ENCODE assay signal across 17 cellular contexts in the genomic region with DNA sequence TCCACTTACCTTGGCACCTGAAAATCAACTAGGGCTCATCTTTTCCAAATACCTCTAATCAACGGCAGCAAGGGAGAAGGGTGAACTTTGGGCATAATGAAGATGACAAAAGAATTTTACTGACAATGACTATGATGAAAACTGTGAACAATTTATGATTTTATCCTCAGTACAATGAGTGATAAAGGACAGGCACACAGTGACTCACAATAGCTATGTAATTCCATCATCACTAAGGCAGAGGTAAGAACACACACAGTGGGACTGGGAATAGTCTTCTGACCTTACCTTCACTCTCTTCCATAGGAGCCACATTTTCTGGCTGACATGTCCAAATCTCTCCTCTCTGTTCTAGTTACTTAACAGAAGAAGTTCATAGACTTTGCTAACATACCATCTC. TPM values are rescaled to one million over a fixed set of nuclear protein-coding genes. Genes with fewer than 3 reads are reported as not detected.
DNase-seq lines count a peak whose midpoint lies in the region; ATAC-seq, FAIRE-seq and TF ChIP-seq lines count a peak whose summit lies in the region.
"Had no signal": no experiment of that assay in that cellular context is flagged by ENCODE, and none has a peak within 500 bp of the region (broad histone marks: within the 10 kb centered on the region; RNA-seq: fewer than 3 reads in every experiment).

No MANE protein-coding gene starts in this region.

- 38% methylated on average over 1 of the region's 1 CpG for WGBS in A549 (ENCODE audit: missing lambda C conversion rate)

- H3K27me3 ChIP-seq in WERI-Rb-1 (ENCODE audit: insufficient read depth, low read depth, severe bottlenecking) (no peaks in the 10 kb centered on the region), endothelial cell of umbilical vein (ENCODE audit: control insufficient read depth in 2 of 2, insufficient read depth in 2 of 2, low read length in 2 of 2) (no peaks in the 10 kb centered on the region), foreskin keratinocyte (no peaks in the 10 kb centered on the region), BE2C (no peaks in the 10 kb centered on the region)

- intact Hi-C loops in endothelial cell of umbilical vein (cut with micrococcal nuclease), result loop anchor here (1.0 to 5.0 kb wide), 3 partner anchors 36 to 674 kb away; a partner anchor contains a TSS

- no peaks in the 10 kb centered on the region for H3K4me1 ChIP-seq in A549
- H3K4me1 ChIP-seq in endothelial cell of umbilical vein (ENCODE audit: control insufficient read depth, extremely low read depth, insufficient read depth, low read length), result peaks cover 23% of the 10 kb centered on the region
- no peaks in the 10 kb centered on the region for H3K4me1 ChIP-seq in foreskin keratinocyte
- peaks cover 5% of the 10 kb centered on the region for H3K4me1 ChIP-seq in BE2C
- H3K4me1 ChIP-seq: HAP-1 had no signal

- ATAC-seq in A549 (no peak), foreskin keratinocyte (peak; percentile 55)
- ATAC-seq: GM12878 had no signal

- dilution Hi-C loops in endothelial cell of umbilical vein (cut with MboI; ENCODE audit: extremely low pct_ligation_motif_present, low sequenced_read_pairs), result no loop called here

- TSS peak; percentile 66 for BruUV-seq in endothelial cell of umbilical vein (replicated peaks; lab: Mats Ljungman, UMichigan)

- H3K4me2 ChIP-seq in A549, result no peak overlapping the region
- H3K4me2 ChIP-seq in endothelial cell of umbilical vein (ENCODE audit: insufficient read depth, low read length), result peak overlapping the region; percentile 52

- H3K9ac ChIP-seq in endothelial cell of umbilical vein (replicated peaks; ENCODE audit: extremely low read depth, insufficient read depth, low read length), result no peak overlapping the region

- no peaks in the 10 kb centered on the region for H3K79me2 ChIP-seq in endothelial cell of umbilical vein (ENCODE audit: control insufficient read depth, insufficient read depth, low read length)

- no peak overlapping the region for H2AFZ ChIP-seq in endothelial cell of umbilical vein (ENCODE audit: low read depth, low read length)

- no peak overlapping the region for H3K4me3 ChIP-seq in A549
- H3K4me3 ChIP-seq in WERI-Rb-1 (ENCODE audit: low read depth, low read length), result no peak overlapping the region
- no peak overlapping the region for H3K4me3 ChIP-seq in endothelial cell of umbilical vein (replicated peaks in 1 of 3; ENCODE audit: insufficient read depth in 1 of 3, low read depth in 1 of 3, low read length in 3 of 3)
- H3K4me3 ChIP-seq in BE2C (ENCODE audit: low read depth, low read length), result no peak overlapping the region
- H3K4me3 ChIP-seq: GM12878, HAP-1 had no signal

- CTCF ChIA-PET in A549 (lab: Yijun Ruan, JAX) (no interaction called here), endothelial cell of umbilical vein (lab: Charles Lee) (interaction anchor here (1.6 kb wide), 1 partner anchor 37 kb away, joined by 7 read pairs; no protein-coding TSS in a partner anchor)

- DNase-seq in A549 (ENCODE audit: low read depth in 1 of 2, low spot score in 1 of 2), result no peak
- no peak for DNase-seq in WERI-Rb-1
- no peak for DNase-seq in endothelial cell of umbilical vein (ENCODE audit: low read depth, low spot score)
- no peak for DNase-seq in foreskin keratinocyte
- no peak for DNase-seq in NOMO-1 treated with dmso at 0.1 percent for 144 hours (lab: John Stamatoyannopoulos, UW; ENCODE audit: unreplicated experiment)
- DNase-seq in NCI-H774 (lab: John Stamatoyannopoulos, UW), result no peak
- DNase-seq in NCI-H1048 (lab: John Stamatoyannopoulos, UW), result no peak
- DNase-seq in BE2C, result no peak
- DNase-seq: C1 segment of cervical spinal cord; CD4-positive, alpha-beta T cell; DMS79; GOT3 had no signal

- no peak overlapping the region for H3K27ac ChIP-seq in A549
- H3K27ac ChIP-seq in WERI-Rb-1, result peak overlapping the region; percentile 58
- peak overlapping the region; percentile 35 for H3K27ac ChIP-seq in endothelial cell of umbilical vein (ENCODE audit: insufficient read depth, low read depth, low read length)
- H3K27ac ChIP-seq in foreskin keratinocyte, result no peak overlapping the region
- H3K27ac ChIP-seq: 22Rv1 had no signal

- no peaks in the 10 kb centered on the region for H3K9me1 ChIP-seq in endothelial cell of umbilical vein (replicated peaks; ENCODE audit: control insufficient read depth, extremely low read depth, insufficient read depth, low read length)

- TF ChIP-seq RAD21 in A549 (conservative IDR thresholded peaks at IDR 0.05 in 1 of 2, IDR thresholded peaks at IDR 0.05 in 1 of 2), result no peak

- peak; percentile 56 for FAIRE-seq in A549 (lab: Jason Lieb, UNC)
- FAIRE-seq in endothelial cell of umbilical vein (lab: Jason Lieb, UNC), result no peak
- FAIRE-seq: GM12878 had no signal

- no peaks in the 10 kb centered on the region for H3K36me3 ChIP-seq in WERI-Rb-1
- H3K36me3 ChIP-seq in endothelial cell of umbilical vein (ENCODE audit: control insufficient read depth in 2 of 2, extremely low read depth in 1 of 2, insufficient read depth in 2 of 2, low read length in 2 of 2), result no peaks in the 10 kb centered on the region
- no peaks in the 10 kb centered on the region; the same call in 1 of the 2 replicates for H3K36me3 ChIP-seq in BE2C

- TF ChIP-seq CTCF in A549 (IDR thresholded peaks at IDR 0.05), result no peak
- no peak for TF ChIP-seq CTCF in WERI-Rb-1 (IDR thresholded peaks at IDR 0.05; ENCODE audit: low read depth, low read length)
- TF ChIP-seq CTCF in endothelial cell of umbilical vein (IDR thresholded peaks at IDR 0.05; ENCODE audit: extremely low read depth in 1 of 2, insufficient read depth in 1 of 2, low read depth in 1 of 2, low read length in 2 of 2), result no peak
- no peak for TF ChIP-seq CTCF in foreskin keratinocyte (conservative IDR thresholded peaks at IDR 0.05)
- TF ChIP-seq CTCF in BE2C (IDR thresholded peaks at IDR 0.05; ENCODE audit: low read depth, low read length), result no peak

- no peak for TF ChIP-seq EP300 in A549 (IDR thresholded peaks at IDR 0.05)

- no peaks in the 10 kb centered on the region for H4K20me1 ChIP-seq in endothelial cell of umbilical vein (replicated peaks; ENCODE audit: control insufficient read depth, extremely low read depth, insufficient read depth, low read length)

- TF ChIP-seq POLR2A in A549 (IDR thresholded peaks at IDR 0.05; ENCODE audit: low read length) (no peak), endothelial cell of umbilical vein (IDR thresholded peaks at IDR 0.05; ENCODE audit: low read depth, low read length) (no peak)

- POLR2A ChIA-PET in A549 (lab: Yijun Ruan, JAX), result no interaction called here
- POLR2A ChIA-PET in endothelial cell of umbilical vein (lab: Charles Lee), result no interaction called here

- H3K9me3 ChIP-seq in A549 (no peaks in the 10 kb centered on the region), WERI-Rb-1 (ENCODE audit: severe bottlenecking) (no peaks in the 10 kb centered on the region), endothelial cell of umbilical vein (replicated peaks; ENCODE audit: control insufficient read depth, insufficient read depth, low read length) (no peaks in the 10 kb centered on the region), BE2C (no peaks in the 10 kb centered on the region)
- H3K9me3 ChIP-seq: HAP-1 had no signal

TF ChIP-seq in A549, 52 proteins besides CTCF, POLR2A, EP300 and RAD21 (continues in another document):
- TF ChIP-seq, protein P1, sequence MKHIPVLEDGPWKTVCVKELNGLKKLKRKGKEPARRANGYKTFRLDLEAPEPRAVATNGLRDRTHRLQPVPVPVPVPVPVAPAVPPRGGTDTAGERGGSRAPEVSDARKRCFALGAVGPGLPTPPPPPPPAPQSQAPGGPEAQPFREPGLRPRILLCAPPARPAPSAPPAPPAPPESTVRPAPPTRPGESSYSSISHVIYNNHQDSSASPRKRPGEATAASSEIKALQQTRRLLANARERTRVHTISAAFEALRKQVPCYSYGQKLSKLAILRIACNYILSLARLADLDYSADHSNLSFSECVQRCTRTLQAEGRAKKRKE (CRISPR knock-in tag; IDR thresholded peaks at IDR 0.05; ENCODE audit: low read depth), result no peak
- no peak for TF ChIP-seq HOXB5 (CRISPR knock-in tag; IDR thresholded peaks at IDR 0.05)
- TF ChIP-seq ESRRA (IDR thresholded peaks at IDR 0.05; ENCODE audit: borderline replicate concordance, low read length), result no peak
- TF ChIP-seq PHF8 (IDR thresholded peaks at IDR 0.05; ENCODE audit: borderline replicate concordance, low read depth), result no peak
- TF ChIP-seq HOXA7 (CRISPR knock-in tag; IDR thresholded peaks at IDR 0.05), result no peak
- no peak for TF ChIP-seq SMC3 (IDR thresholded peaks at IDR 0.05)

TF ChIP-seq in endothelial cell of umbilical vein, 7 proteins besides CTCF, POLR2A, EP300 and RAD21:
- TF ChIP-seq JUN (IDR thresholded peaks at IDR 0.05; ENCODE audit: borderline replicate concordance, insufficient read depth, insufficient read length, low read depth) (no peak), POLR2AphosphoS5 (IDR thresholded peaks at IDR 0.05; ENCODE audit: insufficient read depth, low read depth, low read length) (no peak), GATA2 (IDR thresholded peaks at IDR 0.05; ENCODE audit: insufficient read depth, insufficient read length, low read depth, low read length) (no peak)

RNA-seq across cellular contexts. Expression of a gene that starts 26.1 kb away (rescaled TPM):
- polyA plus RNA-seq in A549 (2011; rRNA removed), result not detected in 2 replicates
- not detected in 2 replicates for polyA plus RNA-seq in A549 (2012; cell fraction: cytosol; rRNA removed)
- not detected in 2 replicates for polyA plus RNA-seq in A549 (2012; cell fraction: nucleus; rRNA removed)
- polyA plus RNA-seq in A549 (2017; fragmentation: RNase III; extraction: RNeasy Plus Mini Kit Qiagen cat#74134 plus additional on column Dnase treatment), result not detected in 3 replicates
- polyA minus RNA-seq in A549 (2011; rRNA and poly(A)+ RNA removed), result not detected in 2 replicates
- not detected in 2 replicates for total RNA-seq in endothelial cell of umbilical vein
- not detected in 2 replicates for polyA plus RNA-seq in endothelial cell of umbilical vein
- not detected in 2 replicates for polyA plus RNA-seq in endothelial cell of umbilical vein (2011; cell fraction: cytosol; rRNA removed)
- not detected in 2 replicates for polyA plus RNA-seq in endothelial cell of umbilical vein (2011; cell fraction: nucleus; rRNA removed)
- 0.07 TPM in 1 of 2 replicates, not detected in the other for polyA plus RNA-seq in endothelial cell of umbilical vein (2012)
- not detected in 2 replicates for polyA minus RNA-seq in endothelial cell of umbilical vein
- not detected for polyA minus RNA-seq in endothelial cell of umbilical vein (2011; cell fraction: cytosol; rRNA and poly(A)+ RNA removed)
- not detected in 2 replicates for polyA minus RNA-seq in endothelial cell of umbilical vein (2011; cell fraction: nucleus; rRNA and poly(A)+ RNA removed)
- total RNA-seq in foreskin keratinocyte, result not detected in 2 replicates
- polyA plus RNA-seq in foreskin keratinocyte, result not detected in 2 replicates
- polyA plus RNA-seq in BE2C (2012; ENCODE audit: insufficient read depth, insufficient read length, low read depth), result 1.8 TPM
- total RNA-seq: CD4-positive, alpha-beta T cell; G401; HT1080 had no signal

Comparison
In these comparisons a context has a peak if more than half of its experiments do, and no peak if none do; other contexts are left out.
1. H3K27ac ChIP-seq: peak in WERI-Rb-1 (single experiment) and endothelial cell of umbilical vein (single experiment); none in A549 (0 of 2) and foreskin keratinocyte (single experiment).